10 cellular contexts compared by ENCODE assay signal in the genomic region with DNA sequence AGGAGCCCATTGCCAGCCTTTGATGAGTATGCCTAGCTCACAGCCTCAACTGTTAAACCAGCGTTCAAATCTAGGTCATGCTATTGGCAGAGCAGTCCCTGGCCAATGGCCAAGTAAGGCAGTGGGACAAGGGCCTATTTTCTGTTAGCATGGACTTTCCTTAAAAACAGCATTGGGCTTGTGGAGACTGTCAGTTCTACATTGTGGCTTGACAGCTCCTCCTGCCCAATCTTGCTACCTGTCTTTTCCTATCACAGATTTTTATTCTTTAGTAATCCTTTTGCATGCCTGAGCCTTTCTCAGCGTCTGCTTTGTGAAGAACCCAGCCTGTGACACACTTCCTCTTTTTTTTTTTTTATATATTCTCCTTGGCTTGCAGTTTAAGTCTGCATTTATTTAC. TPM values are rescaled to one million over a fixed set of nuclear protein-coding genes. Genes with fewer than 3 reads are reported as not detected.
DNase-seq lines count a peak whose midpoint lies in the region; ATAC-seq and TF ChIP-seq lines count a peak whose summit lies in the region.
"Had no signal": no experiment of that assay in that cellular context is flagged by ENCODE, and none has a peak within 500 bp of the region (broad histone marks: within the 10 kb centered on the region; RNA-seq: fewer than 3 reads in every experiment).

No MANE protein-coding gene starts in this region.

- H3K27ac ChIP-seq in right cardiac atrium (ENCODE audit: low read length) (no peak overlapping the region), substantia nigra (ENCODE audit: low read depth, low read length, poor library complexity, severe bottlenecking) (no peak overlapping the region)

- H3K36me3 ChIP-seq in Caco-2 (ENCODE audit: control insufficient read depth, insufficient read depth, low read length), result no peaks in the 10 kb centered on the region

- BruUV-seq in Caco-2 (replicated peaks; lab: Mats Ljungman, UMichigan), result no TSS peak

- POLR2A ChIA-PET in activated CD4-positive, alpha-beta T cell treated with anti-CD3 and anti-CD28 coated beads for 36 hours (lab: Charles Lee), result interaction anchor here (0.8 kb wide), 1 partner anchor 44 kb away, joined by 4 read pairs; no protein-coding TSS in a partner anchor
- POLR2A ChIA-PET in Caco-2 (lab: Charles Lee), result no interaction called here

- no peaks in the 10 kb centered on the region for H3K9me3 Mint-ChIP-seq in activated CD4-positive, alpha-beta T cell treated with anti-CD3 and anti-CD28 coated beads for 36 hours (ENCODE audit: low read depth)
- H3K9me3 Mint-ChIP-seq in Caco-2 (ENCODE audit: unreplicated experiment), result no peaks in the 10 kb centered on the region

- H3K4me3 Mint-ChIP-seq in activated CD4-positive, alpha-beta T cell treated with anti-CD3 and anti-CD28 coated beads for 36 hours, result no peak overlapping the region
- H3K4me3 Mint-ChIP-seq in Caco-2 (ENCODE audit: unreplicated experiment), result no peak overlapping the region

- no peak for TF ChIP-seq CTCF in Caco-2 (IDR thresholded peaks at IDR 0.05; ENCODE audit: insufficient read depth in 1 of 2, low read depth in 1 of 2, low read length in 1 of 2, severe bottlenecking in 1 of 2, unreplicated experiment in 1 of 2)

- H3K27ac Mint-ChIP-seq in activated CD4-positive, alpha-beta T cell treated with anti-CD3 and anti-CD28 coated beads for 36 hours, result no peak overlapping the region
- no peak overlapping the region for H3K27ac Mint-ChIP-seq in Caco-2 (ENCODE audit: unreplicated experiment)

- 21% methylated on average over 2 of the region's 2 CpGs for WGBS in right cardiac atrium

- H3K27me3 ChIP-seq in right cardiac atrium (ENCODE audit: control insufficient read depth, insufficient read depth) (no peaks in the 10 kb centered on the region), Caco-2 (replicated peaks; ENCODE audit: control insufficient read depth, insufficient read depth, low read length) (no peaks in the 10 kb centered on the region)

- H3K36me3 Mint-ChIP-seq in activated CD4-positive, alpha-beta T cell treated with anti-CD3 and anti-CD28 coated beads for 36 hours (ENCODE audit: low read depth), result peaks cover 38% of the 10 kb centered on the region
- peaks cover 56% of the 10 kb centered on the region for H3K36me3 Mint-ChIP-seq in Caco-2 (ENCODE audit: insufficient read depth, unreplicated experiment)

- CTCF ChIA-PET in activated CD4-positive, alpha-beta T cell treated with anti-CD3 and anti-CD28 coated beads for 36 hours (lab: Charles Lee), result interaction anchor here (1.1 kb wide), 1 partner anchor 11 kb away, joined by 5 read pairs; no protein-coding TSS in a partner anchor
- CTCF ChIA-PET in Caco-2 (lab: Charles Lee), result no interaction called here

- H3K27me3 Mint-ChIP-seq in activated CD4-positive, alpha-beta T cell treated with anti-CD3 and anti-CD28 coated beads for 36 hours, result no peaks in the 10 kb centered on the region
- no peaks in the 10 kb centered on the region for H3K27me3 Mint-ChIP-seq in Caco-2 (ENCODE audit: insufficient read depth, unreplicated experiment)

- peak; percentile 22 for DNase-seq in activated CD4-positive, alpha-beta T cell treated with anti-CD3 and anti-CD28 coated beads for 36 hours
- DNase-seq in activated CD4-positive, alpha-beta T cell treated with anti-CD3 and anti-CD28 coated beads for 48 hours, result no peak
- DNase-seq in astrocyte of the hippocampus (ENCODE audit: low read depth, low spot score) (peak; percentile 17), right cardiac atrium (peak; percentile 81 to 91 (median 85)), substantia nigra (lab: John Stamatoyannopoulos, UW) (peak in 35 of 49 donors; percentile 5 to 86 (median 42)), Caco-2 (no peak)
- no peak for DNase-seq in stimulated activated CD4-positive, alpha-beta T cell treated with anti-CD3 and anti-CD28 coated beads, Interleukin-4, amount 100 ng/mL, for 24 hours
- DNase-seq: ACHN had no signal

- intact Hi-C loops in activated CD4-positive, alpha-beta T cell treated with anti-CD3 and anti-CD28 coated beads for 36 hours (cut with DNase I, micrococcal nuclease), result no loop called here
- intact Hi-C loops in right cardiac atrium (cut with DNase I) (no loop called here), Caco-2 (cut with micrococcal nuclease; ENCODE audit: unreplicated experiment) (no loop called here)

- H3K4me1 Mint-ChIP-seq in activated CD4-positive, alpha-beta T cell treated with anti-CD3 and anti-CD28 coated beads for 36 hours, result peaks cover 19% of the 10 kb centered on the region
- no peaks in the 10 kb centered on the region for H3K4me1 Mint-ChIP-seq in Caco-2 (ENCODE audit: low read depth, unreplicated experiment)

- H3K4me1 ChIP-seq in right cardiac atrium (ENCODE audit: control insufficient read depth, insufficient read depth, low read length) (peaks cover 2% of the 10 kb centered on the region), Caco-2 (no peaks in the 10 kb centered on the region)

- no peaks in the 10 kb centered on the region for H3K9me3 ChIP-seq in right cardiac atrium (ENCODE audit: control insufficient read depth, low read length)
- no peaks in the 10 kb centered on the region for H3K9me3 ChIP-seq in Caco-2

- peak; percentile 26 for ATAC-seq in activated CD4-positive, alpha-beta T cell treated with anti-CD3 and anti-CD28 coated beads for 36 hours
- ATAC-seq in right cardiac atrium (peak; percentile 78 to 87), HG03175 (IDR thresholded peaks at IDR 0.05; ENCODE audit: unreplicated experiment) (no peak)
- ATAC-seq: Panc1 had no signal

- no peak overlapping the region for H3K4me3 ChIP-seq in right cardiac atrium (ENCODE audit: low read length)
- H3K4me3 ChIP-seq in Caco-2 (ENCODE audit: low read depth, low read length), result no peak overlapping the region

RNA-seq across cellular contexts. Expression of gene DIP2A, which starts 56.4 kb away (rescaled TPM):
- 10 to 100 TPM; 25.2 to 27.7 TPM for total RNA-seq in activated CD4-positive, alpha-beta T cell treated with anti-CD3 and anti-CD28 coated beads for 36 hours
- 10 to 100 TPM; 36.0 to 40.6 (median 37.4) TPM for total RNA-seq in right cardiac atrium
- polyA plus RNA-seq in right cardiac atrium, result 28.6 TPM
- total RNA-seq in Caco-2 (2022), result 44.6 and 51.2 TPM in 2 replicates

Comparison
In these comparisons a context has a peak if more than half of its experiments do, and no peak if none do; other contexts are left out.
1. DNase-seq: peak in activated CD4-positive, alpha-beta T cell treated with anti-CD3 and anti-CD28 coated beads for 36 hours (single experiment), astrocyte of the hippocampus (single experiment), right cardiac atrium (3 of 3) and substantia nigra (35 of 49); none in activated CD4-positive, alpha-beta T cell treated with anti-CD3 and anti-CD28 coated beads for 48 hours (single experiment), stimulated activated CD4-positive, alpha-beta T cell treated with anti-CD3 and anti-CD28 coated beads, Interleukin-4, amount 100 ng/mL, for 24 hours (single experiment) and Caco-2 (0 of 2).